Comparison of ENCODE assay signal across 24 cellular contexts in the genomic region with DNA sequence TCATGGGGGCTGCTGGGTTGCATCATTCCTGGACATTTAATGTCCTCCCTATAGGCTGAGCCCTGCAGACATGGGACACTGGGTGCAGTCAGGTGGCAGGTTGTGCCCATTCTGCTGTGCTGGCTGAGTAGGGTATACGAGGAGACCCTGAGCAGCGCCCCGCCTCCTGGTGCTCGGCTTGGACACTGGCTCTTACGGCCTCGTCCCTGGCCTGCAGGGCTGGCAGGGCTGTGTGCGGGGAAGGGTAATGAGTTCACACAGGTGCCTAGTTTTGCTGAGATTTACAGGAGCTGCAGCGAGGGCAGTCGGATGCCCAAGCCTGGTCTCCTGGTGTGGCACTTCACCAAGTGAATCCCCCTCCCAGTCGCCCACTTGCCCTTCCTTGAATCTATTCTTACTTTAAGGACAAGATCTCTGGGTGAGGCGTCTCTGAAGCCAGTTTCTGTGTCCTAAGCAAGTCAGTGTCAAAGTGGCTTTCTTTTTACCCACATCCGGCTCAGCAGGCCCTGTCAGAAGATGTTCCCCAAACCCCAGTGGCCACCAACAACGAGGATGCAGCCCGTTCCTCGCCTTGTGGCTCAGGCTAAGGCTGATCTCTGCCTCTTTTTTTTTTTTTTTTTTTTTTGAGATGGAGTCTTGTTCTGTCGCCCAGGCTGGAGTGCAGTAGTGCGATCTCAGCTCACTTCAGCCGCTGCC.
DNase-seq lines count a peak whose midpoint lies in the region; ATAC-seq, FAIRE-seq and TF ChIP-seq lines count a peak whose summit lies in the region.
"Had no signal": no experiment of that assay in that cellular context is flagged by ENCODE, and none has a peak within 500 bp of the region (broad histone marks: within the 10 kb centered on the region; RNA-seq: fewer than 3 reads in every experiment).

No MANE protein-coding gene starts in this region.

- H2AFZ ChIP-seq in K562 (ENCODE audit: low read depth, low read length) = no peak overlapping the region
- H2AFZ ChIP-seq: GM23248 had no signal

- H3K4me3 Mint-ChIP-seq in activated naive CD8-positive, alpha-beta T cell = no peak overlapping the region
- no peak overlapping the region for H3K4me3 Mint-ChIP-seq in activated naive CD8-positive, alpha-beta T cell treated with anti-CD3 and anti-CD28 coated beads, Interleukin-2, amount 50 U/mL, for 24 hours
- no peak overlapping the region for H3K4me3 Mint-ChIP-seq in stimulated activated memory B cell treated with anti-CD40 and anti-IgM and Interleukin-4, amounts not matched to agents 10 μg/mL and 1 μg/mL and 100 μg/mL, for 72 hours
- H3K4me3 Mint-ChIP-seq: WTC11 had no signal

- TF ChIP-seq CTCF in K562 (IDR thresholded peaks at IDR 0.05 in 2 of 3, conservative IDR thresholded peaks at IDR 0.05 in 1 of 3; ENCODE audit: insufficient read depth in 2 of 3, low read depth in 1 of 3, low read length in 3 of 3) (no peak), stomach (IDR thresholded peaks at IDR 0.05) (no peak)

- H3K4me3 ChIP-seq in Jurkat, Clone E6-1 (ENCODE audit: low read length) = no peak overlapping the region
- H3K4me3 ChIP-seq in K562 (no peak overlapping the region), stomach (no peak overlapping the region)
- H3K4me3 ChIP-seq: adrenal gland, GM23248, spleen, uterus had no signal

- intact Hi-C loops in K562 (cut with micrococcal nuclease) = loop anchor here (10.0 kb wide), 1 partner anchor 145 kb away; a partner anchor contains a TSS
- intact Hi-C loops in stomach (cut with DNase I; ENCODE audit: low total_unique reads) = no loop called here

- H3K4me1 Mint-ChIP-seq in activated naive CD8-positive, alpha-beta T cell (ENCODE audit: low read depth) = peaks cover 49% of the 10 kb centered on the region
- peaks cover 3% of the 10 kb centered on the region for H3K4me1 Mint-ChIP-seq in activated naive CD8-positive, alpha-beta T cell treated with anti-CD3 and anti-CD28 coated beads, Interleukin-2, amount 50 U/mL, for 24 hours
- no peaks in the 10 kb centered on the region for H3K4me1 Mint-ChIP-seq in stimulated activated memory B cell treated with anti-CD40 and anti-IgM and Interleukin-4, amounts not matched to agents 10 μg/mL and 1 μg/mL and 100 μg/mL, for 72 hours

- H4K20me1 ChIP-seq in K562 (replicated peaks; ENCODE audit: control insufficient read depth, insufficient read depth, low read length) = peaks cover 13% of the 10 kb centered on the region

- H3K4me1 ChIP-seq in K562 (replicated peaks in 1 of 2; ENCODE audit: control insufficient read depth in 2 of 2, insufficient read depth in 2 of 2, low read length in 2 of 2) (peaks cover 1 to 4% of the 10 kb centered on the region in 2 experiments; a peak in 1 of 5 replicates), stomach (peaks cover 0 to 36% (median 19%) of the 10 kb centered on the region in 4 donors)

- 8% methylated on average over 18 of the region's 18 CpGs for WGBS in K562 (ENCODE audit: insufficient coverage, low coverage, missing lambda C conversion rate)
- WGBS in stomach, 5 donors = 86 to 92% (median 91%) methylated on average over 17 to 18 of the region's 18 CpGs

- no peaks in the 10 kb centered on the region for H3K79me2 ChIP-seq in K562 (ENCODE audit: control insufficient read depth, insufficient read depth, low read length)

- no peaks in the 10 kb centered on the region for H3K9me1 ChIP-seq in K562 (ENCODE audit: control insufficient read depth, insufficient read depth, low read length)

- no peaks in the 10 kb centered on the region for H3K27me3 Mint-ChIP-seq in activated naive CD8-positive, alpha-beta T cell
- H3K27me3 Mint-ChIP-seq in activated naive CD8-positive, alpha-beta T cell treated with anti-CD3 and anti-CD28 coated beads, Interleukin-2, amount 50 U/mL, for 24 hours = no peaks in the 10 kb centered on the region
- peaks cover 26% of the 10 kb centered on the region for H3K27me3 Mint-ChIP-seq in stimulated activated memory B cell treated with anti-CD40 and anti-IgM and Interleukin-4, amounts not matched to agents 10 μg/mL and 1 μg/mL and 100 μg/mL, for 72 hours

- peaks cover 53 to 90% of the 10 kb centered on the region in 2 experiments for H3K27me3 ChIP-seq in K562 (ENCODE audit: control insufficient read depth in 2 of 2, insufficient read depth in 2 of 2, low read length in 2 of 2)
- no peaks in the 10 kb centered on the region for H3K27me3 ChIP-seq in stomach
- H3K27me3 ChIP-seq: adrenal gland, spleen, uterus had no signal

- H3K27ac ChIP-seq in K562 (ENCODE audit: extremely low read depth, low read depth, low read length) (no peak overlapping the region), stomach (peak overlapping the region in 3 of 5 donors; percentile 68 to 77 (median 73))
- H3K27ac ChIP-seq: C4-2B, GM23248, RWPE1, uterus had no signal

- BruUV-seq in K562 (replicated peaks; lab: Mats Ljungman, UMichigan) = no TSS peak

- POLR2A ChIA-PET in K562 (lab: Yijun Ruan, JAX) = interaction anchor here (0.6 to 0.9 kb wide), 2 partner anchors 13 to 279 kb away, joined by 3 read pairs; no protein-coding TSS in a partner anchor

- TF ChIP-seq EP300 in K562 (IDR thresholded peaks at IDR 0.05; ENCODE audit: low read length) (no peak), stomach (IDR thresholded peaks at IDR 0.05) (no peak)

- H3K36me3 Mint-ChIP-seq in activated naive CD8-positive, alpha-beta T cell = peaks cover 7% of the 10 kb centered on the region
- no peaks in the 10 kb centered on the region for H3K36me3 Mint-ChIP-seq in activated naive CD8-positive, alpha-beta T cell treated with anti-CD3 and anti-CD28 coated beads, Interleukin-2, amount 50 U/mL, for 24 hours (ENCODE audit: low read depth)
- no peaks in the 10 kb centered on the region for H3K36me3 Mint-ChIP-seq in stimulated activated memory B cell treated with anti-CD40 and anti-IgM and Interleukin-4, amounts not matched to agents 10 μg/mL and 1 μg/mL and 100 μg/mL, for 72 hours
- H3K36me3 Mint-ChIP-seq: WTC11 had no signal

- no peak overlapping the region for H3K4me2 ChIP-seq in K562 (ENCODE audit: insufficient read depth, low read length)
- H3K4me2 ChIP-seq: SK-N-SH had no signal

- CTCF ChIA-PET in K562 (lab: Yijun Ruan, JAX; ENCODE audit: low intra/inter-chr PET ratio) = no interaction called here

- ATAC-seq in activated naive CD8-positive, alpha-beta T cell treated with anti-CD3 and anti-CD28 coated beads, Interleukin-2, amount 50 U/mL, for 24 hours = no peak
- no peak; the same call in 2 of the 3 replicates for ATAC-seq in K562
- no peak for ATAC-seq in stimulated activated memory B cell treated with anti-CD40 and anti-IgM and Interleukin-4, amounts not matched to agents 10 μg/mL and 1 μg/mL and 100 μg/mL, for 72 hours
- ATAC-seq: WTC11 had no signal

- H3K9me3 Mint-ChIP-seq in activated naive CD8-positive, alpha-beta T cell (ENCODE audit: low read depth) = no peaks in the 10 kb centered on the region
- no peaks in the 10 kb centered on the region for H3K9me3 Mint-ChIP-seq in activated naive CD8-positive, alpha-beta T cell treated with anti-CD3 and anti-CD28 coated beads, Interleukin-2, amount 50 U/mL, for 24 hours
- no peaks in the 10 kb centered on the region for H3K9me3 Mint-ChIP-seq in stimulated activated memory B cell treated with anti-CD40 and anti-IgM and Interleukin-4, amounts not matched to agents 10 μg/mL and 1 μg/mL and 100 μg/mL, for 72 hours
- H3K9me3 Mint-ChIP-seq: WTC11 had no signal

- no peak for FAIRE-seq in K562 (lab: Jason Lieb, UNC)
- FAIRE-seq: D721Med, endometrium had no signal

- TF ChIP-seq POLR2A in K562 (conservative IDR thresholded peaks at IDR 0.05) (no peak), stomach (IDR thresholded peaks at IDR 0.05) (no peak)

- no peak for TF ChIP-seq RAD21 in K562 (CRISPR knock-in tag; conservative IDR thresholded peaks at IDR 0.05 in 1 of 2, IDR thresholded peaks at IDR 0.05 in 1 of 2)

- H3K9me3 ChIP-seq in K562 (replicated peaks; ENCODE audit: control insufficient read depth, insufficient read depth, low read depth, low read length) = no peaks in the 10 kb centered on the region
- no peaks in the 10 kb centered on the region for H3K9me3 ChIP-seq in stomach
- H3K9me3 ChIP-seq: adrenal gland, SK-N-SH, spleen, uterus had no signal

- H3K36me3 ChIP-seq in K562 (ENCODE audit: control insufficient read depth, insufficient read depth, low read length) (no peaks in the 10 kb centered on the region), stomach (no peaks in the 10 kb centered on the region)
- H3K36me3 ChIP-seq: adrenal gland, uterus had no signal

- DNase-seq in activated naive CD8-positive, alpha-beta T cell treated with anti-CD3 and anti-CD28 coated beads, Interleukin-2, amount 50 U/mL, for 24 hours = no peak
- peak; percentile 60 for DNase-seq in Jurkat, Clone E6-1 (ENCODE audit: low read depth, low spot score)
- DNase-seq in K562 (ENCODE audit: extremely low read depth in 1 of 4, low spot score in 3 of 4) (no peak), stomach (no peak), NCI-H2107 treated with DMSO at 0.1 percent for 48 hours (lab: John Stamatoyannopoulos, UW; ENCODE audit: unreplicated experiment) (no peak)
- no peak for DNase-seq in stimulated activated CD4-positive, alpha-beta T cell treated with anti-CD3 and anti-CD28 coated beads, Interleukin-12 subunit alpha, Interleukin-12 subunit beta, amount 100 ng/mL, for 4 hours
- DNase-seq: activated CD8-positive, alpha-beta memory T cell treated with anti-CD3 and anti-CD28 coated beads for 24 hours; adrenal gland; GM23248; mammary epithelial cell; NCI-H1105 treated with DMSO at 0.1 percent for 48 hours; occipital lobe; retina; SK-N-SH; spleen; stimulated activated CD4-positive, alpha-beta T cell treated with anti-CD3 and anti-CD28 coated beads, Interleukin-4, amount 100 ng/mL, for 4 hours had no signal

- peak overlapping the region; percentile 16 for H3K27ac Mint-ChIP-seq in activated naive CD8-positive, alpha-beta T cell
- H3K27ac Mint-ChIP-seq in activated naive CD8-positive, alpha-beta T cell treated with anti-CD3 and anti-CD28 coated beads, Interleukin-2, amount 50 U/mL, for 24 hours = no peak overlapping the region
- H3K27ac Mint-ChIP-seq in stimulated activated memory B cell treated with anti-CD40 and anti-IgM and Interleukin-4, amounts not matched to agents 10 μg/mL and 1 μg/mL and 100 μg/mL, for 72 hours = no peak overlapping the region

- no peak overlapping the region for H3K9ac ChIP-seq in K562 (ENCODE audit: insufficient read depth in 1 of 2, low read depth in 2 of 2, low read length in 2 of 2)
- H3K9ac ChIP-seq: GM23248, SK-N-SH had no signal

- in situ Hi-C loops in K562 (cut with MboI) = no loop called here

TF ChIP-seq in K562, 482 proteins besides CTCF, POLR2A, EP300 and RAD21 (continues in another document):
- 0 out of 2 replicates have a peak, but pooled peaks have one; percentile 18 for TF ChIP-seq ZNF384 (IDR thresholded peaks at IDR 0.05; ENCODE audit: low read depth, low read length)
- peak; percentile 20 for TF ChIP-seq CEBPG (CRISPR knock-in tag; IDR thresholded peaks at IDR 0.05)
- TF ChIP-seq CEBPG (tag; conservative IDR thresholded peaks at IDR 0.05 in 1 of 2, IDR thresholded peaks at IDR 0.05 in 1 of 2) = no peak
- TF ChIP-seq CEBPB (tag; IDR thresholded peaks at IDR 0.05) = peak; percentile 42
- TF ChIP-seq ZNF274 (IDR thresholded peaks at IDR 0.05; ENCODE audit: borderline replicate concordance, low read depth, low read length) = no peak
- TF ChIP-seq ZNF143 (CRISPR knock-in tag; IDR thresholded peaks at IDR 0.05) = no peak
